In the genomic region with DNA sequence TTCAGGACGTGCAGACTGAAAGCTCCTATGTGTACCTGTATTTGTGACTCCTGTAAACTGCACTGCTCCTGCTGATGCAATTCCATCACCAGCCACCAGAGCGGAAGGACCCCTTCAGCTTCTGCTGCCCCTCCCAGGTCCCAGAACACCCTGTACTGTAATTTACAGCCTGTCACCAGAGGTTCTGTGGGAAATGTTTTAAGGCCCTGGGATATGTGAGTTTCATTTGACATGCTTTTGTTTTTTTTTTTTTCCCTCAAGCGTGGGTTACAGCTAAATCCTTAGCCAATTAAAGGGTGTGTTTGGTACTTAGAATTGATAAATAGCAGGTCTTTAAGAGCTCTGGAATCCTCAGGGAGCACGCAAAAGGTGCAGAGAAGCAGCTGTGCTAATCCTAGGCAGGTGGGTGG, we compare ENCODE assay signal across 8 cellular contexts.
A peak's percentile ranks its signal among the peaks of the same experiment; 100 is the strongest.
DNase-seq lines count a peak whose midpoint lies in the region; ATAC-seq, FAIRE-seq and TF ChIP-seq lines count a peak whose summit lies in the region.

No MANE protein-coding gene starts in this region.

- H2AFZ ChIP-seq in K562 (ENCODE audit: low read depth, low read length), result no peak overlapping the region

- H3K9me3 Mint-ChIP-seq in nephron progenitor cell, result no peaks in the 10 kb centered on the region

- intact Hi-C loops in K562 (cut with micrococcal nuclease), result no loop called here

- 0 out of 2 replicates have a peak, but pooled peaks cover 4% of the 10 kb centered on the region for H4K20me1 ChIP-seq in K562 (replicated peaks; ENCODE audit: control insufficient read depth, insufficient read depth, low read length)

- H3K27me3 Mint-ChIP-seq in nephron progenitor cell (ENCODE audit: low read depth, poor library complexity), result peaks cover 9% of the 10 kb centered on the region

- ATAC-seq in HG02610 (IDR thresholded peaks at IDR 0.05; ENCODE audit: unreplicated experiment) (peak; percentile 48), K562 (peak; percentile 97)

- WGBS in K562 (ENCODE audit: insufficient coverage, low coverage, missing lambda C conversion rate), result 0% methylated on average over 4 of the region's 4 CpGs

- no peak for TF ChIP-seq POLR2A in K562 (conservative IDR thresholded peaks at IDR 0.05)

- H3K36me3 ChIP-seq in K562 (ENCODE audit: control insufficient read depth, insufficient read depth, low read length), result no peaks in the 10 kb centered on the region

- H3K4me1 Mint-ChIP-seq in nephron progenitor cell, result peaks cover 54% of the 10 kb centered on the region

- H3K27me3 ChIP-seq in K562 (ENCODE audit: control insufficient read depth in 2 of 2, insufficient read depth in 2 of 2, low read length in 2 of 2), result peaks cover 2 to 10% of the 10 kb centered on the region in 2 experiments; a peak in 2 of 5 replicates

- TF ChIP-seq RAD21 in K562 (CRISPR knock-in tag; conservative IDR thresholded peaks at IDR 0.05 in 1 of 2, IDR thresholded peaks at IDR 0.05 in 1 of 2), result no peak

- peak; percentile 21 for DNase-seq in SIG-M5 treated with dmso at 0.1 percent for 504 hours (lab: John Stamatoyannopoulos, UW; ENCODE audit: unreplicated experiment)
- no peak for DNase-seq in SIG-M5 (lab: John Stamatoyannopoulos, UW)
- peak; percentile 15 for DNase-seq in NCI-H1694 (lab: John Stamatoyannopoulos, UW)
- DNase-seq in K562 (ENCODE audit: extremely low read depth in 1 of 4, low spot score in 3 of 4), result peak; percentile 57 to 69 (median 63)
- DNase-seq in nephron progenitor cell, result peak; percentile 71
- no peak for DNase-seq in pons (ENCODE audit: low spot score)
- DNase-seq in stimulated activated naive CD4-positive, alpha-beta T cell treated with Interleukin-2 at 50 U/mL for 16 hours (lab: John Stamatoyannopoulos, UW), result no peak

- H3K27ac Mint-ChIP-seq in nephron progenitor cell, result no peak overlapping the region

- CTCF ChIA-PET in K562 (lab: Yijun Ruan, JAX; ENCODE audit: low intra/inter-chr PET ratio), result no interaction called here

- peak; percentile 88 for FAIRE-seq in K562 (lab: Jason Lieb, UNC)

- no peak overlapping the region for H3K4me3 Mint-ChIP-seq in nephron progenitor cell

- H3K79me2 ChIP-seq in K562 (ENCODE audit: control insufficient read depth, insufficient read depth, low read length), result no peaks in the 10 kb centered on the region

- TF ChIP-seq EP300 in K562 (IDR thresholded peaks at IDR 0.05; ENCODE audit: low read length), result no peak

- no TSS peak for BruUV-seq in K562 (replicated peaks; lab: Mats Ljungman, UMichigan)

- TF ChIP-seq CTCF in K562 (IDR thresholded peaks at IDR 0.05 in 2 of 3, conservative IDR thresholded peaks at IDR 0.05 in 1 of 3; ENCODE audit: insufficient read depth in 2 of 3, low read depth in 1 of 3, low read length in 3 of 3), result peak; percentile 54 to 80 (median 64)
- peak; percentile 81 for TF ChIP-seq CTCF in nephron progenitor cell (IDR thresholded peaks at IDR 0.05)

- H3K9ac ChIP-seq in K562 (ENCODE audit: insufficient read depth in 1 of 2, low read depth in 2 of 2, low read length in 2 of 2), result no peak overlapping the region

- H3K4me1 ChIP-seq in K562 (replicated peaks in 1 of 2; ENCODE audit: control insufficient read depth in 2 of 2, insufficient read depth in 2 of 2, low read length in 2 of 2), result no peaks in the 10 kb centered on the region

- no peaks in the 10 kb centered on the region for H3K9me1 ChIP-seq in K562 (ENCODE audit: control insufficient read depth, insufficient read depth, low read length)

- no peak overlapping the region; the same call in 1 of the 2 replicates for H3K4me3 ChIP-seq in K562

- H3K36me3 Mint-ChIP-seq in nephron progenitor cell (ENCODE audit: low read depth), result peaks cover 68% of the 10 kb centered on the region

- no peak overlapping the region for H3K4me2 ChIP-seq in K562 (ENCODE audit: insufficient read depth, low read length)

- H3K9me3 ChIP-seq in K562 (replicated peaks; ENCODE audit: control insufficient read depth, insufficient read depth, low read depth, low read length), result no peaks in the 10 kb centered on the region

- in situ Hi-C loops in K562 (cut with MboI), result no loop called here

- no peak overlapping the region for H3K27ac ChIP-seq in K562 (ENCODE audit: extremely low read depth, low read depth, low read length)

- POLR2A ChIA-PET in K562 (lab: Yijun Ruan, JAX), result interaction anchor here (0.6 kb wide), 1 partner anchor 166 kb away, joined by 4 read pairs; no protein-coding TSS in a partner anchor

TF ChIP-seq in K562, 482 proteins besides CTCF, POLR2A, EP300 and RAD21 (continues in another document):
- TF ChIP-seq PHTF2 (CRISPR knock-in tag; IDR thresholded peaks at IDR 0.05) (no peak), ETV6 (IDR thresholded peaks at IDR 0.05; ENCODE audit: borderline replicate concordance in 1 of 2, low read depth in 2 of 2, low read length in 1 of 2) (no peak), ETV6 (CRISPR knock-in tag; IDR thresholded peaks at IDR 0.05; ENCODE audit: borderline replicate concordance) (no peak), ZNF551 (CRISPR knock-in tag; IDR thresholded peaks at IDR 0.05) (no peak), RBM34 (IDR thresholded peaks at IDR 0.05; ENCODE audit: borderline replicate concordance, insufficient read depth, low read length) (no peak), CHD1 (IDR thresholded peaks at IDR 0.05; ENCODE audit: low read length) (no peak), DMBX1 (CRISPR knock-in tag; IDR thresholded peaks at IDR 0.05; ENCODE audit: borderline replicate concordance) (no peak), ZBTB7A (IDR thresholded peaks at IDR 0.05; ENCODE audit: borderline replicate concordance, control insufficient read depth, low read depth, low read length) (peak; percentile 66; the same call in 1 of the 2 replicates), HOXB6 (CRISPR knock-in tag; IDR thresholded peaks at IDR 0.05; ENCODE audit: borderline replicate concordance) (no peak), TAF15 (IDR thresholded peaks at IDR 0.05; ENCODE audit: low read depth, low read length) (no peak), KDM4B (IDR thresholded peaks at IDR 0.05; ENCODE audit: borderline replicate concordance in 2 of 2, low read depth in 1 of 2) (no peak), ETV1 (tag; conservative IDR thresholded peaks at IDR 0.05; ENCODE audit: low read depth) (peak; percentile 41; the same call in 1 of the 2 replicates)
- TF ChIP-seq, protein P1, sequence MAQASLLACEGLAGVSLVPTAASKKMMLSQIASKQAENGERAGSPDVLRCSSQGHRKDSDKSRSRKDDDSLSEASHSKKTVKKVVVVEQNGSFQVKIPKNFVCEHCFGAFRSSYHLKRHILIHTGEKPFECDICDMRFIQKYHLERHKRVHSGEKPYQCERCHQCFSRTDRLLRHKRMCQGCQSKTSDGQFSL (CRISPR knock-in tag; IDR thresholded peaks at IDR 0.05), result no peak
- TF ChIP-seq, protein P1 (tag; IDR thresholded peaks at IDR 0.05), result 0 out of 4 replicates have a peak, but pooled peaks of 1 of the 2 experiments have one; percentile 25
- TF ChIP-seq, protein P2, sequence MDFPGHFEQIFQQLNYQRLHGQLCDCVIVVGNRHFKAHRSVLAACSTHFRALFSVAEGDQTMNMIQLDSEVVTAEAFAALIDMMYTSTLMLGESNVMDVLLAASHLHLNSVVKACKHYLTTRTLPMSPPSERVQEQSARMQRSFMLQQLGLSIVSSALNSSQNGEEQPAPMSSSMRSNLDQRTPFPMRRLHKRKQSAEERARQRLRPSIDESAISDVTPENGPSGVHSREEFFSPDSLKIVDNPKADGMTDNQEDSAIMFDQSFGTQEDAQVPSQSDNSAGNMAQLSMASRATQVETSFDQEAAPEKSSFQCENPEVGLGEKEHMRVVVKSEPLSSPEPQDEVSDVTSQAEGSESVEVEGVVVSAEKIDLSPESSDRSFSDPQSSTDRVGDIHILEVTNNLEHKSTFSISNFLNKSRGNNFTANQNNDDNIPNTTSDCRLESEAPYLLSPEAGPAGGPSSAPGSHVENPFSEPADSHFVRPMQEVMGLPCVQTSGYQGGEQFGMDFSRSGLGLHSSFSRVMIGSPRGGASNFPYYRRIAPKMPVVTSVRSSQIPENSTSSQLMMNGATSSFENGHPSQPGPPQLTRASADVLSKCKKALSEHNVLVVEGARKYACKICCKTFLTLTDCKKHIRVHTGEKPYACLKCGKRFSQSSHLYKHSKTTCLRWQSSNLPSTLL (IDR thresholded peaks at IDR 0.05), result no peak
- TF ChIP-seq, protein P3, sequence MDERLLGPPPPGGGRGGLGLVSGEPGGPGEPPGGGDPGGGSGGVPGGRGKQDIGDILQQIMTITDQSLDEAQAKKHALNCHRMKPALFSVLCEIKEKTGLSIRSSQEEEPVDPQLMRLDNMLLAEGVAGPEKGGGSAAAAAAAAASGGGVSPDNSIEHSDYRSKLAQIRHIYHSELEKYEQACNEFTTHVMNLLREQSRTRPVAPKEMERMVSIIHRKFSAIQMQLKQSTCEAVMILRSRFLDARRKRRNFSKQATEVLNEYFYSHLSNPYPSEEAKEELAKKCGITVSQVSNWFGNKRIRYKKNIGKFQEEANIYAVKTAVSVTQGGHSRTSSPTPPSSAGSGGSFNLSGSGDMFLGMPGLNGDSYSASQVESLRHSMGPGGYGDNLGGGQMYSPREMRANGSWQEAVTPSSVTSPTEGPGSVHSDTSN (CRISPR knock-in tag; IDR thresholded peaks at IDR 0.05; ENCODE audit: low read depth), result no peak
- TF ChIP-seq, protein P3 (tag; conservative IDR thresholded peaks at IDR 0.05; ENCODE audit: low read depth), result peak; percentile 95
- TF ChIP-seq, protein P4, sequence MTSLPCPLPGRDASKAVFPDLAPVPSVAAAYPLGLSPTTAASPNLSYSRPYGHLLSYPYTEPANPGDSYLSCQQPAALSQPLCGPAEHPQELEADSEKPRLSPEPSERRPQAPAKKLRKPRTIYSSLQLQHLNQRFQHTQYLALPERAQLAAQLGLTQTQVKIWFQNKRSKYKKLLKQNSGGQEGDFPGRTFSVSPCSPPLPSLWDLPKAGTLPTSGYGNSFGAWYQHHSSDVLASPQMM (CRISPR knock-in tag; IDR thresholded peaks at IDR 0.05), result no peak

Comparison
In these comparisons a context has a peak if more than half of its experiments do, and no peak if none do; other contexts are left out.
1. DNase-seq: peak in SIG-M5 treated with dmso at 0.1 percent for 504 hours (single experiment), NCI-H1694 (single experiment), K562 (4 of 4) and nephron progenitor cell (single experiment); none in SIG-M5 (single experiment), pons (single experiment) and stimulated activated naive CD4-positive, alpha-beta T cell treated with Interleukin-2 at 50 U/mL for 16 hours (single experiment).